In the genomic region with DNA sequence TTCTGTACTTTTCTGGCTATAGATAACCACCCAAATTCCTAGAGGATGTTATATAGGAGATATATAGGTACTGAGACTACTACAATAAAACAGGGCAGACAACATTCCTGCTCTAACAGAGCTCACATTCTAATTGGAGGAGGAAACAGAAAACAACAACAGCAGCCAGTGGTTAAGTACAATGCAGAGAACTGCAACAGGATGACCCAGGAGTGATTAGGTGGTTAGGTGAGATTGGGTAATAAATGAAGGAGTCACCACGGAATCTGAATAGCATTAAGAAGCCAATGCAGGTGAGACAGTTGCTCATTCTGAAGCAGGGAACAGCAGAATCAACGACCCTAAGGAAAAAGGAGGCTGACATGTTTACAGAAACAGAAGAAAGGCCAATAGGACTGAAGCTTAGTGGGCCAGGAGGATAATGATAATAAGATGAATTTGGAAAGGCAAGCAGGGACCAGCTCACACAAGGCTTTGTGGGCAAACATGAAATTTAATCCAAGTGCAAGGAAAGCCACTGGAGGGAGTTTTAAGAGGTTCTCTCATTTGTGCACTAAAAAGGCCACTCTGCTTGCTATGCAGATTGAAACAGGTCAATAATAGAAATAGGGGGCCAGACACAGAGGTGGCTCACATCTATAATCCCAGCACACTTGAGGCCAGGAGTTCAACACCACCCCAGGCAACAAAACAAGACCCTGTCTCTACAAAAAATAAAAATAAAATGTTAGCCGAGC, we compare ENCODE assay signal across 15 cellular contexts. TPM values are rescaled to one million over a fixed set of nuclear protein-coding genes. Genes with fewer than 3 reads are reported as not detected.
DNase-seq lines count a peak whose midpoint lies in the region; ATAC-seq and TF ChIP-seq lines count a peak whose summit lies in the region.
"Had no signal": no experiment of that assay in that cellular context is flagged by ENCODE, and none has a peak within 500 bp of the region (broad histone marks: within the 10 kb centered on the region; RNA-seq: fewer than 3 reads in every experiment).

No MANE protein-coding gene starts in this region.

- peak; percentile 28 for DNase-seq in NCI-H2171 treated with DMSO at 0.1 percent for 48 hours (lab: John Stamatoyannopoulos, UW)
- no peak for DNase-seq in NCI-H2171 (lab: John Stamatoyannopoulos, UW)
- DNase-seq in NCI-H2107 treated with DMSO at 0.1 percent for 48 hours (lab: John Stamatoyannopoulos, UW; ENCODE audit: unreplicated experiment), result peak; percentile 65
- DNase-seq in effector memory CD8-positive, alpha-beta T cell, result no peak
- no peak for DNase-seq in progenitor cell of endocrine pancreas (ENCODE audit: low spot score, unreplicated experiment)
- DNase-seq in activated naive CD8-positive, alpha-beta T cell treated with anti-CD3 and anti-CD28 coated beads, Interleukin-2, amount 50 U/mL, for 24 hours, result no peak
- no peak for DNase-seq in Right ventricle myocardium inferior (ENCODE audit: missing footprints)
- DNase-seq in HuH-7 (ENCODE audit: low spot score), result no peak
- DNase-seq: ACHN; activated CD8-positive, alpha-beta memory T cell treated with anti-CD3 and anti-CD28 coated beads, Interleukin-2, amount 50 U/mL, for 4 hours; adrenal gland; NCI-H1436 treated with DMSO at 0.1 percent for 48 hours; sigmoid colon; T-helper 9 cell; tibial artery had no signal

- peaks cover 8 to 45% of the 10 kb centered on the region in 2 donors for H3K4me1 Mint-ChIP-seq in effector memory CD8-positive, alpha-beta T cell (ENCODE audit: low read depth in 2 of 2)
- peaks cover 29% of the 10 kb centered on the region for H3K4me1 Mint-ChIP-seq in progenitor cell of endocrine pancreas (ENCODE audit: low read depth)
- peaks cover 3% of the 10 kb centered on the region for H3K4me1 Mint-ChIP-seq in activated naive CD8-positive, alpha-beta T cell treated with anti-CD3 and anti-CD28 coated beads, Interleukin-2, amount 50 U/mL, for 24 hours

- no peak for TF ChIP-seq CTCF in progenitor cell of endocrine pancreas (IDR thresholded peaks at IDR 0.05; ENCODE audit: unreplicated experiment)

- peak overlapping the region; percentile 8 to 19 for H3K27ac Mint-ChIP-seq in effector memory CD8-positive, alpha-beta T cell
- H3K27ac Mint-ChIP-seq in progenitor cell of endocrine pancreas, result peak overlapping the region; percentile 16
- H3K27ac Mint-ChIP-seq in activated naive CD8-positive, alpha-beta T cell treated with anti-CD3 and anti-CD28 coated beads, Interleukin-2, amount 50 U/mL, for 24 hours, result no peak overlapping the region

- no peak for ATAC-seq in effector memory CD8-positive, alpha-beta T cell (replicated peaks)
- ATAC-seq in activated naive CD8-positive, alpha-beta T cell treated with anti-CD3 and anti-CD28 coated beads, Interleukin-2, amount 50 U/mL, for 24 hours, result no peak
- no peak for ATAC-seq in Right ventricle myocardium inferior

- intact Hi-C loops in Right ventricle myocardium inferior (cut with DNase I), result no loop called here

- no peaks in the 10 kb centered on the region for H3K27me3 Mint-ChIP-seq in effector memory CD8-positive, alpha-beta T cell
- H3K27me3 Mint-ChIP-seq in progenitor cell of endocrine pancreas, result no peaks in the 10 kb centered on the region
- no peaks in the 10 kb centered on the region for H3K27me3 Mint-ChIP-seq in activated naive CD8-positive, alpha-beta T cell treated with anti-CD3 and anti-CD28 coated beads, Interleukin-2, amount 50 U/mL, for 24 hours

- H3K9me3 Mint-ChIP-seq in effector memory CD8-positive, alpha-beta T cell, result no peaks in the 10 kb centered on the region
- H3K9me3 Mint-ChIP-seq in progenitor cell of endocrine pancreas (ENCODE audit: low read depth), result peaks cover 10% of the 10 kb centered on the region
- no peaks in the 10 kb centered on the region for H3K9me3 Mint-ChIP-seq in activated naive CD8-positive, alpha-beta T cell treated with anti-CD3 and anti-CD28 coated beads, Interleukin-2, amount 50 U/mL, for 24 hours

- no peak overlapping the region for H3K4me3 Mint-ChIP-seq in effector memory CD8-positive, alpha-beta T cell
- no peak overlapping the region for H3K4me3 Mint-ChIP-seq in progenitor cell of endocrine pancreas (ENCODE audit: low read depth)
- no peak overlapping the region for H3K4me3 Mint-ChIP-seq in activated naive CD8-positive, alpha-beta T cell treated with anti-CD3 and anti-CD28 coated beads, Interleukin-2, amount 50 U/mL, for 24 hours

- H3K36me3 Mint-ChIP-seq in effector memory CD8-positive, alpha-beta T cell (ENCODE audit: insufficient read depth), result peaks cover 13% of the 10 kb centered on the region
- peaks cover 8% of the 10 kb centered on the region for H3K36me3 Mint-ChIP-seq in progenitor cell of endocrine pancreas (ENCODE audit: insufficient read depth)
- peaks cover 9% of the 10 kb centered on the region for H3K36me3 Mint-ChIP-seq in activated naive CD8-positive, alpha-beta T cell treated with anti-CD3 and anti-CD28 coated beads, Interleukin-2, amount 50 U/mL, for 24 hours (ENCODE audit: low read depth)

RNA-seq across cellular contexts. Expression of a gene that starts 16.9 kb away (rescaled TPM):
- 33.2 and 34.0 TPM in 2 replicates for total RNA-seq in progenitor cell of endocrine pancreas
- 17.7 TPM for total RNA-seq in Right ventricle myocardium inferior

RNA-seq across cellular contexts. Expression of a gene that starts 38.5 kb away (rescaled TPM):
- 117 and 121 TPM in 2 replicates for total RNA-seq in progenitor cell of endocrine pancreas
- total RNA-seq in Right ventricle myocardium inferior, result 38.1 TPM

Comparison
In these comparisons a context has a peak if more than half of its experiments do, and no peak if none do; other contexts are left out.
1. DNase-seq: peak in NCI-H2171 treated with DMSO at 0.1 percent for 48 hours (single experiment) and NCI-H2107 treated with DMSO at 0.1 percent for 48 hours (single experiment); none in NCI-H2171 (single experiment), effector memory CD8-positive, alpha-beta T cell (0 of 3), progenitor cell of endocrine pancreas (single experiment), activated naive CD8-positive, alpha-beta T cell treated with anti-CD3 and anti-CD28 coated beads, Interleukin-2, amount 50 U/mL, for 24 hours (single experiment), Right ventricle myocardium inferior (single experiment) and HuH-7 (single experiment).